Comparison of ENCODE assay signal across 21 cellular contexts in genomic region chr3:150352931-150353330, GRCh38. TPM values are rescaled to one million over a fixed set of nuclear protein-coding genes. Genes with fewer than 3 reads are reported as not detected.
A peak's percentile ranks its signal among the peaks of the same experiment; 100 is the strongest.
DNase-seq lines count a peak whose midpoint lies in the region; ATAC-seq, FAIRE-seq and TF ChIP-seq lines count a peak whose summit lies in the region.
"Had no signal": no experiment of that assay in that cellular context is flagged by ENCODE, and none has a peak within 500 bp of the region (broad histone marks: within the 10 kb centered on the region; RNA-seq: fewer than 3 reads in every experiment).

No MANE protein-coding gene starts in this region.

- H3K4me3 ChIP-seq in Panc1 (ENCODE audit: low read depth in 2 of 2, low read length in 2 of 2) (no peak overlapping the region), kidney (ENCODE audit: low read length in 2 of 2) (no peak overlapping the region), Peyer's patch (no peak overlapping the region)
- H3K4me3 ChIP-seq: GM23338 had no signal

- no peak overlapping the region for H3K9ac ChIP-seq in kidney (ENCODE audit: low read length in 2 of 2)

- DNase-seq in Panc1 (ENCODE audit: low read depth, low spot score) (no peak), amniotic epithelial cell (ENCODE audit: low read depth) (peak; percentile 65), kidney (no peak), NCI-H524 treated with DMSO at 0.1 percent for 48 hours (lab: John Stamatoyannopoulos, UW) (no peak), Peyer's patch (no peak)
- DNase-seq in activated naive CD4-positive, alpha-beta T cell treated with anti-CD3 and anti-CD28 coated beads, Interleukin-2, amount 50 U/mL, for 72 hours (ENCODE audit: low spot score in 2 of 2) = no peak
- DNase-seq: ACHN; AML-193; Caco-2; CD4-positive, alpha-beta T cell; HCEC 1CT; HFFc6 had no signal

- no peak for TF ChIP-seq CTCF in Panc1 (IDR thresholded peaks at IDR 0.05)
- TF ChIP-seq CTCF in kidney (IDR thresholded peaks at IDR 0.05; ENCODE audit: borderline replicate concordance, extremely low read depth, insufficient read depth) = no peak
- TF ChIP-seq CTCF in Peyer's patch (IDR thresholded peaks at IDR 0.05) = no peak

- POLR2A ChIA-PET in Panc1 (lab: Charles Lee) = interaction anchor here (0.6 kb wide), 1 partner anchor 63 kb away, joined by 7 read pairs; no protein-coding TSS in a partner anchor

- TF ChIP-seq POLR2A in Peyer's patch (IDR thresholded peaks at IDR 0.05) = no peak

- in situ Hi-C loops in Panc1 (cut with HindIII; ENCODE audit: low pct_unique_long_range_greater_than_20kb, low sequenced_read_pairs) = no loop called here

- BruUV-seq in Panc1 (replicated peaks; lab: Mats Ljungman, UMichigan) = no TSS peak

- no peaks in the 10 kb centered on the region for H3K36me3 Mint-ChIP-seq in activated naive CD4-positive, alpha-beta T cell treated with anti-CD3 and anti-CD28 coated beads, Interleukin-2, amount 50 U/mL, for 72 hours

- no peaks in the 10 kb centered on the region for H3K27me3 ChIP-seq in Panc1 (ENCODE audit: control insufficient read depth, insufficient read depth, low read length)
- H3K27me3 ChIP-seq in Peyer's patch = no peaks in the 10 kb centered on the region

- intact Hi-C loops in Panc1 (cut with micrococcal nuclease; ENCODE audit: unreplicated experiment) (no loop called here), kidney (cut with DNase I) (no loop called here)

- H3K27ac Mint-ChIP-seq in activated naive CD4-positive, alpha-beta T cell treated with anti-CD3 and anti-CD28 coated beads, Interleukin-2, amount 50 U/mL, for 72 hours = no peak overlapping the region
- H3K27ac Mint-ChIP-seq: CD4-positive, alpha-beta T cell; GM23338; HFFc6 had no signal

- H3K4me1 ChIP-seq in Panc1 (ENCODE audit: control insufficient read depth, insufficient read depth, low read length) = peaks cover 54% of the 10 kb centered on the region
- H3K4me1 ChIP-seq in kidney (ENCODE audit: control insufficient read depth in 1 of 2, insufficient read depth in 1 of 2, low read depth in 1 of 2, low read length in 2 of 2) = no peaks in the 10 kb centered on the region
- peaks cover 0 to 6% (median 0%) of the 10 kb centered on the region in 4 donors for H3K4me1 ChIP-seq in Peyer's patch

- no peaks in the 10 kb centered on the region for H3K36me3 ChIP-seq in Panc1 (ENCODE audit: control insufficient read depth, insufficient read depth, low read length)
- H3K36me3 ChIP-seq in kidney (ENCODE audit: control insufficient read depth in 1 of 2, insufficient read depth in 2 of 2, low read length in 2 of 2) = no peaks in the 10 kb centered on the region
- no peaks in the 10 kb centered on the region for H3K36me3 ChIP-seq in Peyer's patch

- H3K27ac ChIP-seq in Panc1 (ENCODE audit: low read length) (peak overlapping the region; percentile 100), kidney (ENCODE audit: low read depth in 2 of 2, low read length in 2 of 2) (no peak overlapping the region), Peyer's patch (no peak overlapping the region)
- H3K27ac ChIP-seq: C4-2B, HL-60 had no signal

- CTCF ChIA-PET in Panc1 (lab: Charles Lee) = no interaction called here

- peak; percentile 19 for FAIRE-seq in kidney (lab: Jason Lieb, UNC)
- FAIRE-seq: A204.1, D721Med, GM12891, GM18507, H54 had no signal

- no peak for ATAC-seq in Panc1
- ATAC-seq in GM21723 (IDR thresholded peaks at IDR 0.05; ENCODE audit: unreplicated experiment) = no peak
- ATAC-seq in activated naive CD4-positive, alpha-beta T cell treated with anti-CD3 and anti-CD28 coated beads, Interleukin-2, amount 50 U/mL, for 72 hours = no peak
- ATAC-seq: GM23338 had no signal

- H3K9me3 ChIP-seq in Panc1 (ENCODE audit: control insufficient read depth, insufficient read depth, low read depth, low read length) (no peaks in the 10 kb centered on the region), kidney (ENCODE audit: control insufficient read depth in 1 of 2, low read length in 2 of 2) (no peaks in the 10 kb centered on the region), Peyer's patch (no peaks in the 10 kb centered on the region)
- H3K9me3 ChIP-seq: Caco-2 had no signal

- H3K9me3 Mint-ChIP-seq in activated naive CD4-positive, alpha-beta T cell treated with anti-CD3 and anti-CD28 coated beads, Interleukin-2, amount 50 U/mL, for 72 hours = no peaks in the 10 kb centered on the region
- H3K9me3 Mint-ChIP-seq: CD4-positive, alpha-beta T cell; GM23338; HFFc6 had no signal

RNA-seq across cellular contexts. Expression of gene TSC22D2, which starts 55.2 kb away (rescaled TPM):
- total RNA-seq in Panc1 (2021; ENCODE audit: unreplicated experiment) (43.1 TPM), kidney (25.3 TPM), Peyer's patch (10 to 100 TPM; 19.0 to 35.2 (median 22.2) TPM)
- 16.4 TPM for polyA plus RNA-seq in Panc1 (2012; ENCODE audit: insufficient read length)
- polyA plus RNA-seq in kidney (ENCODE audit: insufficient read depth, low read depth, low replicate concordance) = 13.4 TPM
- 10 to 100 TPM; 12.2 to 28.8 TPM for total RNA-seq in activated naive CD4-positive, alpha-beta T cell treated with anti-CD3 and anti-CD28 coated beads, Interleukin-2, amount 50 U/mL, for 72 hours
